In the genomic region with DNA sequence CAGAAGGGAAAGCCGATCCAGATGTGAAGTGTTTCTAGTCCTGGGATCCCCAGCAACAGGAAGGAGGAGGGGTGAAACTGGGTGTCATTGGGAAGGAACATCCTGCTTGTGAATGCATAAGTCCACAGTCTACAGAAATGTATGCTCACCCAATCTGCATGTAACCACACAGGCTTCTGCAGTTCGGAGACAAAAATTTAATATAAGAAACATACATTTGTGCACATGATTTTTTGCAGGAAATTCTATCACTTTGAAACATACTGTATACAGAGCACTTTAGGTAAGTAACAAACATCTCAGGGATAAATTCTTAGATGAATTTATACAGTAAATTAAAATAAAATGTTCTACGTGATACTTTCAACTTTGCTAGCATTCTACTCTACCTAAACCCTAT, we compare ENCODE assay signal across 44 cellular contexts. TPM values are rescaled to one million over a fixed set of nuclear protein-coding genes. Genes with fewer than 3 reads are reported as not detected.
"Had no signal": no experiment of that assay in that cellular context is flagged by ENCODE, and none has a peak within 500 bp of the region (broad histone marks: within the 10 kb centered on the region; RNA-seq: fewer than 3 reads in every experiment).

A gene (minus strand): TSS at position 101 of the 400 bp plus-strand sequence. CDS start 0 bp downstream, at position 101.

- H3K4me1 Mint-ChIP-seq: activated naive CD4-positive, alpha-beta T cell treated with anti-CD3 and anti-CD28 coated beads, Interleukin-2, amount 10 ng/mL, durations not matched to agents 7 days and 5 days; activated naive CD4-positive, alpha-beta T cell treated with anti-CD3 and anti-CD28 coated beads, Interleukin-2, amount 50 U/mL, for 24 hours; activated naive CD8-positive, alpha-beta T cell treated with anti-CD3 and anti-CD28 coated beads for 36 hours; activated naive CD8-positive, alpha-beta T cell treated with anti-CD3 and anti-CD28 coated beads, Interleukin-2, amount 10 ng/mL, durations not matched to agents 7 days and 5 days; activated naive CD8-positive, alpha-beta T cell treated with anti-CD3 and anti-CD28 coated beads, Interleukin-2, amount 50 U/mL, for 24 hours; activated T-helper 17 cell treated with anti-CD3 and anti-CD28 coated beads, Interleukin-2, amount 50 U/mL, for 72 hours; brain; central memory CD8-positive, alpha-beta T cell had no signal

- H3K27me3 Mint-ChIP-seq: activated naive CD4-positive, alpha-beta T cell treated with anti-CD3 and anti-CD28 coated beads, Interleukin-2, amount 10 ng/mL, durations not matched to agents 7 days and 5 days; brain had no signal

- H3K4me1 ChIP-seq: adrenal gland, ascending aorta, body of pancreas, breast epithelium had no signal

- ATAC-seq: activated naive CD4-positive, alpha-beta T cell treated with anti-CD3 and anti-CD28 coated beads, Interleukin-2, amount 50 U/mL, for 72 hours; activated naive CD8-positive, alpha-beta T cell treated with anti-CD3 and anti-CD28 coated beads, Interleukin-2, amount 50 U/mL, for 24 hours; activated T-cell treated with anti-CD3 and anti-CD28 coated beads, Interleukin-2, amount 50 U/mL, for 4 hours; activated T-cell treated with anti-CD3 and anti-CD28 coated beads, Interleukin-2, amount 50 U/mL, for 72 hours; activated T-helper 17 cell treated with anti-CD3 and anti-CD28 coated beads, Interleukin-2, amount 50 U/mL, for 72 hours; body of pancreas had no signal

- DNase-seq: activated effector memory CD4-positive, alpha-beta T cell treated with anti-CD3 and anti-CD28 coated beads, Interleukin-2, amount 50 U/mL, for 16 hours; activated effector memory CD4-positive, alpha-beta T cell treated with Interleukin-2 at 50 U/mL for 16 hours; activated gamma-delta T cell; activated gamma-delta T cell treated with Interleukin-2 at 50 U/mL for 16 hours; activated naive CD4-positive, alpha-beta T cell; activated naive CD4-positive, alpha-beta T cell treated with anti-CD3 and anti-CD28 coated beads for 36 hours; activated naive CD4-positive, alpha-beta T cell treated with anti-CD3 and anti-CD28 coated beads, Interleukin-2, amount 10 ng/mL, durations not matched to agents 7 days and 5 days; activated naive CD4-positive, alpha-beta T cell treated with anti-CD3 and anti-CD28 coated beads, Interleukin-2, amount 50 U/mL, for 16 hours; activated naive CD4-positive, alpha-beta T cell treated with Interleukin-2 at 50 U/mL for 16 hours; activated naive CD8-positive, alpha-beta T cell treated with anti-CD3 and anti-CD28 coated beads for 36 hours; activated naive CD8-positive, alpha-beta T cell treated with anti-CD3 and anti-CD28 coated beads, Interleukin-2, amount 10 ng/mL, durations not matched to agents 7 days and 5 days; activated naive CD8-positive, alpha-beta T cell treated with anti-CD3 and anti-CD28 coated beads, Interleukin-2, amount 50 U/mL, for 24 hours; activated T-cell treated with anti-CD3 and anti-CD28 coated beads, Interleukin-2, amount 50 U/mL, for 1 hour; activated T-cell treated with anti-CD3 and anti-CD28 coated beads, Interleukin-2, amount 50 U/mL, for 24 hours; activated T-cell treated with anti-CD3 and anti-CD28 coated beads, Interleukin-2, amount 50 U/mL, for 4 hours; activated T-cell treated with anti-CD3 and anti-CD28 coated beads, Interleukin-2, amount 50 U/mL, for 48 hours; activated T-cell treated with anti-CD3 and anti-CD28 coated beads, Interleukin-2, amount 50 U/mL, for 72 hours; adrenal gland; amniotic stem cell; amygdala; anterior cingulate cortex; aorta; body of pancreas; brain microvascular endothelial cell; caudate nucleus; central memory CD4-positive, alpha-beta T cell; cerebellar nuclear complex had no signal

- H3K36me3 Mint-ChIP-seq: activated naive CD4-positive, alpha-beta T cell treated with anti-CD3 and anti-CD28 coated beads, Interleukin-2, amount 10 ng/mL, durations not matched to agents 7 days and 5 days; activated naive CD4-positive, alpha-beta T cell treated with anti-CD3 and anti-CD28 coated beads, Interleukin-2, amount 50 U/mL, for 24 hours; activated naive CD4-positive, alpha-beta T cell treated with anti-CD3 and anti-CD28 coated beads, Interleukin-2, amount 50 U/mL, for 72 hours; activated naive CD8-positive, alpha-beta T cell; activated naive CD8-positive, alpha-beta T cell treated with anti-CD3 and anti-CD28 coated beads for 36 hours; activated naive CD8-positive, alpha-beta T cell treated with anti-CD3 and anti-CD28 coated beads, Interleukin-2, amount 10 ng/mL, durations not matched to agents 7 days and 5 days; brain had no signal

- H3K9me3 ChIP-seq: adrenal gland, ascending aorta, body of pancreas, breast epithelium had no signal

- H3K4me3 ChIP-seq: adrenal gland, ascending aorta, body of pancreas, breast epithelium, cardiac muscle cell had no signal

- H3K4me3 Mint-ChIP-seq: activated naive CD4-positive, alpha-beta T cell treated with anti-CD3 and anti-CD28 coated beads for 36 hours; activated naive CD4-positive, alpha-beta T cell treated with anti-CD3 and anti-CD28 coated beads, Interleukin-2, amount 10 ng/mL, durations not matched to agents 7 days and 5 days; activated naive CD4-positive, alpha-beta T cell treated with anti-CD3 and anti-CD28 coated beads, Interleukin-2, amount 50 U/mL, for 24 hours; activated naive CD8-positive, alpha-beta T cell; activated naive CD8-positive, alpha-beta T cell treated with anti-CD3 and anti-CD28 coated beads for 36 hours; activated naive CD8-positive, alpha-beta T cell treated with anti-CD3 and anti-CD28 coated beads, Interleukin-2, amount 10 ng/mL, durations not matched to agents 7 days and 5 days; activated naive CD8-positive, alpha-beta T cell treated with anti-CD3 and anti-CD28 coated beads, Interleukin-2, amount 50 U/mL, for 24 hours; activated T-cell treated with anti-CD3 and anti-CD28 coated beads, Interleukin-2, amount 50 U/mL, for 24 hours; activated T-cell treated with anti-CD3 and anti-CD28 coated beads, Interleukin-2, amount 50 U/mL, for 4 hours; activated T-cell treated with anti-CD3 and anti-CD28 coated beads, Interleukin-2, amount 50 U/mL, for 72 hours; activated T-helper 1 cell treated with anti-CD3 and anti-CD28 coated beads, Interleukin-12 subunit alpha, Interleukin-12 subunit beta, Interleukin-2, Interleukin-4 antibody, amounts not matched to agents 30 ng/mL and 10 ng/mL and 1 ng/mL, durations not matched to agents 14 hours and 24 hours and 36 hours; activated T-helper 17 cell treated with anti-CD3 and anti-CD28 coated beads, Interleukin-2, amount 50 U/mL, for 72 hours; brain; central memory CD8-positive, alpha-beta T cell had no signal

- H3K27me3 ChIP-seq: adrenal gland, ascending aorta, body of pancreas, brain microvascular endothelial cell, breast epithelium, cardiac muscle cell had no signal

- FAIRE-seq: astrocyte had no signal

- H3K27ac Mint-ChIP-seq: activated naive CD4-positive, alpha-beta T cell treated with anti-CD3 and anti-CD28 coated beads for 36 hours; activated naive CD4-positive, alpha-beta T cell treated with anti-CD3 and anti-CD28 coated beads, Interleukin-2, amount 10 ng/mL, durations not matched to agents 7 days and 5 days; activated naive CD4-positive, alpha-beta T cell treated with anti-CD3 and anti-CD28 coated beads, Interleukin-2, amount 50 U/mL, for 24 hours; activated naive CD4-positive, alpha-beta T cell treated with anti-CD3 and anti-CD28 coated beads, Interleukin-2, amount 50 U/mL, for 72 hours; activated naive CD8-positive, alpha-beta T cell; activated naive CD8-positive, alpha-beta T cell treated with anti-CD3 and anti-CD28 coated beads for 36 hours; activated naive CD8-positive, alpha-beta T cell treated with anti-CD3 and anti-CD28 coated beads, Interleukin-2, amount 10 ng/mL, durations not matched to agents 7 days and 5 days; activated naive CD8-positive, alpha-beta T cell treated with anti-CD3 and anti-CD28 coated beads, Interleukin-2, amount 50 U/mL, for 24 hours; activated T-cell treated with anti-CD3 and anti-CD28 coated beads, Interleukin-2, amount 50 U/mL, for 24 hours; activated T-cell treated with anti-CD3 and anti-CD28 coated beads, Interleukin-2, amount 50 U/mL, for 72 hours; activated T-helper 1 cell treated with anti-CD3 and anti-CD28 coated beads, Interleukin-12 subunit alpha, Interleukin-12 subunit beta, Interleukin-2, Interleukin-4 antibody, amounts not matched to agents 30 ng/mL and 10 ng/mL and 1 ng/mL, durations not matched to agents 14 hours and 24 hours and 36 hours; activated T-helper 17 cell treated with anti-CD3 and anti-CD28 coated beads, Interleukin-2, amount 50 U/mL, for 72 hours; activated T-helper 2 cell treated with anti-CD3 and anti-CD28 coated beads, Interferon-gamma antibody, Interleukin-2, Interleukin-4, amounts not matched to agents 10 μg/mL and 5 μg/mL and 100 μg/mL, durations not matched to agents 14 hours and 24 hours and 36 hours; brain had no signal

- H3K9me3 Mint-ChIP-seq: activated naive CD4-positive, alpha-beta T cell treated with anti-CD3 and anti-CD28 coated beads for 36 hours; activated T-cell treated with anti-CD3 and anti-CD28 coated beads, Interleukin-2, amount 50 U/mL, for 24 hours; activated T-helper 1 cell treated with anti-CD3 and anti-CD28 coated beads, Interleukin-12 subunit alpha, Interleukin-12 subunit beta, Interleukin-2, Interleukin-4 antibody, amounts not matched to agents 30 ng/mL and 10 ng/mL and 1 ng/mL, durations not matched to agents 14 hours and 24 hours and 36 hours; activated T-helper 17 cell treated with anti-CD3 and anti-CD28 coated beads, Interleukin-2, amount 50 U/mL, for 72 hours; activated T-helper 2 cell treated with anti-CD3 and anti-CD28 coated beads, Interferon-gamma antibody, Interleukin-2, Interleukin-4, amounts not matched to agents 10 μg/mL and 5 μg/mL and 100 μg/mL, durations not matched to agents 14 hours and 24 hours and 36 hours; brain had no signal

- H3K27ac ChIP-seq: adrenal gland, ascending aorta, body of pancreas, brain microvascular endothelial cell, breast epithelium, cardiac muscle cell had no signal

- H3K36me3 ChIP-seq: adrenal gland, ascending aorta, brain microvascular endothelial cell, breast epithelium, cardiac muscle cell had no signal

RNA-seq across cellular contexts. Expression of the gene that starts here (rescaled TPM):
- total RNA-seq: activated naive CD4-positive, alpha-beta T cell treated with anti-CD3 and anti-CD28 coated beads for 36 hours; activated naive CD4-positive, alpha-beta T cell treated with anti-CD3 and anti-CD28 coated beads, Interleukin-2, amount 50 U/mL, for 72 hours; activated naive CD8-positive, alpha-beta T cell treated with anti-CD3 and anti-CD28 coated beads for 36 hours; activated naive CD8-positive, alpha-beta T cell treated with anti-CD3 and anti-CD28 coated beads, Interleukin-2, amount 10 ng/mL, durations not matched to agents 7 days and 5 days; activated T-cell treated with anti-CD3 and anti-CD28 coated beads, Interleukin-2, amount 50 U/mL, for 4 hours; activated T-cell treated with anti-CD3 and anti-CD28 coated beads, Interleukin-2, amount 50 U/mL, for 72 hours; activated T-helper 1 cell treated with anti-CD3 and anti-CD28 coated beads, Interleukin-12 subunit alpha, Interleukin-12 subunit beta, Interleukin-2, Interleukin-4 antibody, amounts not matched to agents 30 ng/mL and 10 ng/mL and 1 ng/mL, durations not matched to agents 14 hours and 24 hours and 36 hours; activated T-helper 17 cell treated with anti-CD3 and anti-CD28 coated beads, Interleukin-2, amount 50 U/mL, for 72 hours; activated T-helper 2 cell treated with anti-CD3 and anti-CD28 coated beads, Interferon-gamma antibody, Interleukin-2, Interleukin-4, amounts not matched to agents 10 μg/mL and 5 μg/mL and 100 μg/mL, durations not matched to agents 14 hours and 24 hours and 36 hours; adrenal gland; aorta; ascending aorta; astrocyte; body of pancreas; breast epithelium; bronchial epithelial cell; cardiac muscle cell; cardiac septum; cerebellum; chondrocyte had no signal
- polyA plus RNA-seq: adipose tissue, adrenal gland, aorta, cardiac muscle cell had no signal
